Comparison of ENCODE assay signal across 15 cellular contexts in the genomic region with DNA sequence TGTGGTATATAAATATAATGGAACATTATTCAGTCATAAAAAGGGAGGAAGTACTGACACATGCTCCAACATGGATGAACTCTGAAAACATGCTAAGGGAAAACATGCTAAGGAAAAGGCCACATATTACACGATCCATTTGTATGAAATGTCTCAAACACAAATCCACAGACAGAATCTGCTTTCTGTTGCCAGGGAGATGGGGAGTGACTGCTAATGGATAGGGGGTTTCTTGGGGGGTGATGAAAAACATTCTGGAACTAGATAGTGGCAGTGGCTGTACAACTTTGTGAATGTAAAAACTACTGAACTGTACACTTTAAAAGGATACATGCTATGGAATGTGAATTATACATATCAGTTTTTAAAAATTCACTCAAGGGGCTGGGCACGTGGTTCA. TPM values are rescaled to one million over a fixed set of nuclear protein-coding genes. Genes with fewer than 3 reads are reported as not detected.
DNase-seq lines count a peak whose midpoint lies in the region; ATAC-seq and TF ChIP-seq lines count a peak whose summit lies in the region.
"Had no signal": no experiment of that assay in that cellular context is flagged by ENCODE, and none has a peak within 500 bp of the region (broad histone marks: within the 10 kb centered on the region; RNA-seq: fewer than 3 reads in every experiment).

No MANE protein-coding gene starts in this region.

- peaks cover 0 to 8% (median 0%) of the 10 kb centered on the region in 3 donors for H3K9me3 ChIP-seq in esophagus squamous epithelium
- H3K9me3 ChIP-seq: ovary had no signal

- no peaks in the 10 kb centered on the region for H3K27me3 Mint-ChIP-seq in activated naive CD4-positive, alpha-beta T cell treated with anti-CD3 and anti-CD28 coated beads, Interleukin-2, amount 50 U/mL, for 24 hours
- no peaks in the 10 kb centered on the region for H3K27me3 Mint-ChIP-seq in activated B cell treated with CpG ODN at 0.5 μM for 24 hours
- no peaks in the 10 kb centered on the region for H3K27me3 Mint-ChIP-seq in stimulated activated naive CD8-positive, alpha-beta T cell treated with anti-CD3 and anti-CD28 coated beads, Interleukin-15, amount 100 ng/mL, for 72 hours

- H3K27ac Mint-ChIP-seq in activated naive CD4-positive, alpha-beta T cell treated with anti-CD3 and anti-CD28 coated beads, Interleukin-2, amount 50 U/mL, for 24 hours, result peak overlapping the region; percentile 94
- peak overlapping the region; percentile 31 for H3K27ac Mint-ChIP-seq in activated B cell treated with CpG ODN at 0.5 μM for 24 hours
- H3K27ac Mint-ChIP-seq in stimulated activated naive CD8-positive, alpha-beta T cell treated with anti-CD3 and anti-CD28 coated beads, Interleukin-15, amount 100 ng/mL, for 72 hours, result peak overlapping the region; percentile 63 to 99

- TF ChIP-seq POLR2A in esophagus squamous epithelium (IDR thresholded peaks at IDR 0.05), result no peak

- H3K36me3 Mint-ChIP-seq in activated naive CD4-positive, alpha-beta T cell treated with anti-CD3 and anti-CD28 coated beads, Interleukin-2, amount 50 U/mL, for 24 hours, result peaks cover 12% of the 10 kb centered on the region
- peaks cover 17% of the 10 kb centered on the region for H3K36me3 Mint-ChIP-seq in activated B cell treated with CpG ODN at 0.5 μM for 24 hours (ENCODE audit: low read depth)

- H3K4me1 ChIP-seq in esophagus squamous epithelium, result peaks cover 32 to 78% (median 60%) of the 10 kb centered on the region in 3 donors

- H3K27me3 ChIP-seq in esophagus squamous epithelium, result no peaks in the 10 kb centered on the region
- H3K27me3 ChIP-seq: ascending aorta, ovary, tibial artery had no signal

- no peaks in the 10 kb centered on the region for H3K9me3 Mint-ChIP-seq in activated naive CD4-positive, alpha-beta T cell treated with anti-CD3 and anti-CD28 coated beads, Interleukin-2, amount 50 U/mL, for 24 hours
- peaks cover 2% of the 10 kb centered on the region for H3K9me3 Mint-ChIP-seq in activated B cell treated with CpG ODN at 0.5 μM for 24 hours
- H3K9me3 Mint-ChIP-seq in stimulated activated naive CD8-positive, alpha-beta T cell treated with anti-CD3 and anti-CD28 coated beads, Interleukin-15, amount 100 ng/mL, for 72 hours, result no peaks in the 10 kb centered on the region

- DNase-seq in activated naive CD4-positive, alpha-beta T cell (lab: John Stamatoyannopoulos, UW), result no peak
- DNase-seq in activated B cell treated with CpG ODN at 0.5 μM for 24 hours, result no peak
- no peak for DNase-seq in esophagus squamous epithelium (lab: John Stamatoyannopoulos, UW)
- no peak for DNase-seq in stimulated activated naive CD8-positive, alpha-beta T cell treated with anti-CD3 and anti-CD28 coated beads, Interleukin-15, amount 100 ng/mL, for 72 hours
- DNase-seq in NCI-H187 (lab: John Stamatoyannopoulos, UW), result no peak
- DNase-seq: dermis blood vessel endothelial cell, DMS79, NCI-H2081, NCI-H69, ovary, tibial artery had no signal

- peak overlapping the region; percentile 81 for H3K4me3 Mint-ChIP-seq in activated naive CD4-positive, alpha-beta T cell treated with anti-CD3 and anti-CD28 coated beads, Interleukin-2, amount 50 U/mL, for 24 hours
- peak overlapping the region; percentile 19 for H3K4me3 Mint-ChIP-seq in activated B cell treated with CpG ODN at 0.5 μM for 24 hours
- H3K4me3 Mint-ChIP-seq in stimulated activated naive CD8-positive, alpha-beta T cell treated with anti-CD3 and anti-CD28 coated beads, Interleukin-15, amount 100 ng/mL, for 72 hours, result peak overlapping the region; percentile 53 to 93

- H3K36me3 ChIP-seq in esophagus squamous epithelium, result no peaks in the 10 kb centered on the region
- H3K36me3 ChIP-seq: ascending aorta, ovary, tibial artery had no signal

- H3K4me3 ChIP-seq in esophagus squamous epithelium, result no peak overlapping the region
- H3K4me3 ChIP-seq: ascending aorta, ovary, tibial artery had no signal

- WGBS in esophagus squamous epithelium, 2 donors, result 88 to 95% methylated on average over 2 of the region's 2 CpGs

- TF ChIP-seq CTCF in activated B cell treated with CpG ODN at 0.5 μM for 24 hours (IDR thresholded peaks at IDR 0.05), result no peak
- TF ChIP-seq CTCF in esophagus squamous epithelium (IDR thresholded peaks at IDR 0.05), result no peak

- H3K4me1 Mint-ChIP-seq in activated naive CD4-positive, alpha-beta T cell treated with anti-CD3 and anti-CD28 coated beads, Interleukin-2, amount 50 U/mL, for 24 hours, result peaks cover 77% of the 10 kb centered on the region
- H3K4me1 Mint-ChIP-seq in activated B cell treated with CpG ODN at 0.5 μM for 24 hours, result peaks cover 66% of the 10 kb centered on the region
- peaks cover 80% of the 10 kb centered on the region for H3K4me1 Mint-ChIP-seq in stimulated activated naive CD8-positive, alpha-beta T cell treated with anti-CD3 and anti-CD28 coated beads, Interleukin-15, amount 100 ng/mL, for 72 hours

- CTCF ChIA-PET in activated B cell treated with CpG ODN at 0.5 μM for 24 hours (lab: Charles Lee), result no interaction called here

- intact Hi-C loops in activated B cell treated with CpG ODN at 0.5 μM for 24 hours (cut with micrococcal nuclease), result loop anchor here (2.0 to 5.0 kb wide), 2 partner anchors 14 to 34 kb away; no protein-coding TSS in a partner anchor
- intact Hi-C loops in esophagus squamous epithelium (cut with DNase I), result no loop called here

- H3K27ac ChIP-seq in esophagus squamous epithelium, result peak overlapping the region; percentile 53 to 95 (median 88)
- H3K27ac ChIP-seq: ascending aorta, ovary, tibial artery had no signal

- ATAC-seq in activated B cell treated with CpG ODN at 0.5 μM for 24 hours (ENCODE audit: low read depth) (no peak), GM19023 (IDR thresholded peaks at IDR 0.05; ENCODE audit: unreplicated experiment) (no peak), GM18867 (IDR thresholded peaks at IDR 0.05; ENCODE audit: unreplicated experiment) (no peak)
- ATAC-seq in stimulated activated naive CD8-positive, alpha-beta T cell treated with anti-CD3 and anti-CD28 coated beads, Interleukin-15, amount 100 ng/mL, for 72 hours, result no peak

- POLR2A ChIA-PET in activated B cell treated with CpG ODN at 0.5 μM for 24 hours (lab: Charles Lee), result interaction anchor here (1.0 to 2.6 kb wide), 3 partner anchors 12 to 37 kb away, joined by 3 to 29 read pairs (median 5); no protein-coding TSS in a partner anchor

RNA-seq across cellular contexts. Expression of a gene that starts 6.6 kb away (rescaled TPM):
- total RNA-seq in activated B cell treated with CpG ODN at 0.5 μM for 24 hours (34.5 and 40.8 TPM in 2 replicates), esophagus squamous epithelium (10 to 100 TPM; 14.8 to 30.5 (median 19.2) TPM)

RNA-seq across cellular contexts. Expression of a gene that starts 37.4 kb away (rescaled TPM):
- total RNA-seq in activated B cell treated with CpG ODN at 0.5 μM for 24 hours (22.4 and 29.5 TPM in 2 replicates), esophagus squamous epithelium (10 to 100 TPM in 2 of 4 donors, 1 to 10 TPM in 2; 4.4 to 15.6 (median 8.8) TPM)

Comparison
In these comparisons a context has a peak if more than half of its experiments do, and no peak if none do; other contexts are left out.
1. H3K27ac Mint-ChIP-seq: peak in every context shown above with its lines; median percentile 94 in activated naive CD4-positive, alpha-beta T cell treated with anti-CD3 and anti-CD28 coated beads, Interleukin-2, amount 50 U/mL, for 24 hours; 81 in stimulated activated naive CD8-positive, alpha-beta T cell treated with anti-CD3 and anti-CD28 coated beads, Interleukin-15, amount 100 ng/mL, for 72 hours; 31 in activated B cell treated with CpG ODN at 0.5 μM for 24 hours.
2. H3K4me3 Mint-ChIP-seq: peak in every context shown above with its lines; median percentile 81 in activated naive CD4-positive, alpha-beta T cell treated with anti-CD3 and anti-CD28 coated beads, Interleukin-2, amount 50 U/mL, for 24 hours; 73 in stimulated activated naive CD8-positive, alpha-beta T cell treated with anti-CD3 and anti-CD28 coated beads, Interleukin-15, amount 100 ng/mL, for 72 hours; 19 in activated B cell treated with CpG ODN at 0.5 μM for 24 hours.